In genomic region chrX:30910124-30910860, GRCh38 we compare ENCODE assay signal across 12 cellular contexts. TPM values are rescaled to one million over a fixed set of nuclear protein-coding genes. Genes with fewer than 3 reads are reported as not detected.
DNase-seq lines count a peak whose midpoint lies in the region; ATAC-seq and TF ChIP-seq lines count a peak whose summit lies in the region.
"Had no signal": no experiment of that assay in that cellular context is flagged by ENCODE, and none has a peak within 500 bp of the region (broad histone marks: within the 10 kb centered on the region; RNA-seq: fewer than 3 reads in every experiment).

No MANE protein-coding gene starts in this region.

- no peak for TF ChIP-seq CTCF in astrocyte of the cerebellum (IDR thresholded peaks at IDR 0.05; ENCODE audit: low read depth, low read length, missing control alignments)
- no peak for TF ChIP-seq CTCF in Calu3 (IDR thresholded peaks at IDR 0.05; ENCODE audit: unreplicated experiment)

- no peak overlapping the region for H3K4me3 ChIP-seq in astrocyte of the cerebellum (ENCODE audit: low read depth, low read length)
- H3K4me3 ChIP-seq: dorsolateral prefrontal cortex, hepatocyte had no signal

- H3K9me3 Mint-ChIP-seq in activated CD8-positive, alpha-beta memory T cell treated with anti-CD3 and anti-CD28 coated beads, Interleukin-2, amount 10 ng/mL, durations not matched to agents 7 days and 5 days (ENCODE audit: low read depth): no peaks in the 10 kb centered on the region
- H3K9me3 Mint-ChIP-seq in stimulated activated memory B cell treated with anti-CD40 and anti-IgM and Interleukin-4, amounts not matched to agents 10 μg/mL and 1 μg/mL and 100 μg/mL, for 72 hours: no peaks in the 10 kb centered on the region
- no peaks in the 10 kb centered on the region for H3K9me3 Mint-ChIP-seq in Calu3 (ENCODE audit: low read depth, unreplicated experiment)

- H3K4me3 Mint-ChIP-seq in activated CD8-positive, alpha-beta memory T cell treated with anti-CD3 and anti-CD28 coated beads, Interleukin-2, amount 10 ng/mL, durations not matched to agents 7 days and 5 days: no peak overlapping the region
- no peak overlapping the region for H3K4me3 Mint-ChIP-seq in stimulated activated memory B cell treated with anti-CD40 and anti-IgM and Interleukin-4, amounts not matched to agents 10 μg/mL and 1 μg/mL and 100 μg/mL, for 72 hours
- H3K4me3 Mint-ChIP-seq in Calu3 (ENCODE audit: low read depth, unreplicated experiment): no peak overlapping the region

- H3K36me3 Mint-ChIP-seq in activated CD8-positive, alpha-beta memory T cell treated with anti-CD3 and anti-CD28 coated beads, Interleukin-2, amount 10 ng/mL, durations not matched to agents 7 days and 5 days: no peaks in the 10 kb centered on the region
- H3K36me3 Mint-ChIP-seq in stimulated activated memory B cell treated with anti-CD40 and anti-IgM and Interleukin-4, amounts not matched to agents 10 μg/mL and 1 μg/mL and 100 μg/mL, for 72 hours: no peaks in the 10 kb centered on the region
- H3K36me3 Mint-ChIP-seq in Calu3 (ENCODE audit: insufficient read depth, unreplicated experiment): no peaks in the 10 kb centered on the region

- peak; percentile 74 for ATAC-seq in activated CD8-positive, alpha-beta memory T cell treated with anti-CD3 and anti-CD28 coated beads, Interleukin-2, amount 10 ng/mL, durations not matched to agents 7 days and 5 days
- ATAC-seq in stimulated activated memory B cell treated with anti-CD40 and anti-IgM and Interleukin-4, amounts not matched to agents 10 μg/mL and 1 μg/mL and 100 μg/mL, for 72 hours: peak; percentile 76

- CTCF ChIA-PET in activated CD8-positive, alpha-beta memory T cell treated with anti-CD3 and anti-CD28 coated beads, Interleukin-2, amount 10 ng/mL, durations not matched to agents 7 days and 5 days (lab: Charles Lee): interaction anchor here (1.4 to 1.5 kb wide), 2 partner anchors 11 to 46 kb away, joined by 3 to 4 read pairs; no protein-coding TSS in a partner anchor
- CTCF ChIA-PET in Calu3 (lab: Charles Lee): no interaction called here

- peak overlapping the region; percentile 75 for H3K27ac Mint-ChIP-seq in activated CD8-positive, alpha-beta memory T cell treated with anti-CD3 and anti-CD28 coated beads, Interleukin-2, amount 10 ng/mL, durations not matched to agents 7 days and 5 days
- peak overlapping the region; percentile 32 for H3K27ac Mint-ChIP-seq in stimulated activated memory B cell treated with anti-CD40 and anti-IgM and Interleukin-4, amounts not matched to agents 10 μg/mL and 1 μg/mL and 100 μg/mL, for 72 hours
- H3K27ac Mint-ChIP-seq in Calu3 (ENCODE audit: unreplicated experiment): no peak overlapping the region

- peak; percentile 61 for DNase-seq in activated CD8-positive, alpha-beta memory T cell treated with anti-CD3 and anti-CD28 coated beads, Interleukin-2, amount 10 ng/mL, durations not matched to agents 7 days and 5 days
- DNase-seq in activated CD8-positive, alpha-beta memory T cell treated with anti-CD3 and anti-CD28 coated beads, Interleukin-2, amount 50 U/mL, for 48 hours: no peak
- DNase-seq in NOMO-1 treated with DMSO at 0.1 percent for 48 hours (lab: John Stamatoyannopoulos, UW; ENCODE audit: unreplicated experiment) (peak; percentile 94), astrocyte of the cerebellum (ENCODE audit: low read depth) (peak; percentile 51), Calu3 (no peak), cerebellar cortex (ENCODE audit: low spot score) (no peak), SW480 (ENCODE audit: low spot score) (no peak)
- DNase-seq: dorsolateral prefrontal cortex, NCI-H2107, SHP77 treated with DMSO at 0.1 percent for 48 hours had no signal

- in situ Hi-C loops in astrocyte of the cerebellum (cut with HindIII; ENCODE audit: low sequenced_read_pairs): no loop called here

- BruUV-seq in Calu3 (replicated peaks; lab: Mats Ljungman, UMichigan): no TSS peak

- no peaks in the 10 kb centered on the region for H3K27me3 Mint-ChIP-seq in activated CD8-positive, alpha-beta memory T cell treated with anti-CD3 and anti-CD28 coated beads, Interleukin-2, amount 10 ng/mL, durations not matched to agents 7 days and 5 days
- no peaks in the 10 kb centered on the region for H3K27me3 Mint-ChIP-seq in stimulated activated memory B cell treated with anti-CD40 and anti-IgM and Interleukin-4, amounts not matched to agents 10 μg/mL and 1 μg/mL and 100 μg/mL, for 72 hours
- H3K27me3 Mint-ChIP-seq in Calu3 (ENCODE audit: unreplicated experiment): no peaks in the 10 kb centered on the region

- H3K4me1 Mint-ChIP-seq in activated CD8-positive, alpha-beta memory T cell treated with anti-CD3 and anti-CD28 coated beads, Interleukin-2, amount 10 ng/mL, durations not matched to agents 7 days and 5 days: peaks cover 11% of the 10 kb centered on the region
- peaks cover 7% of the 10 kb centered on the region for H3K4me1 Mint-ChIP-seq in stimulated activated memory B cell treated with anti-CD40 and anti-IgM and Interleukin-4, amounts not matched to agents 10 μg/mL and 1 μg/mL and 100 μg/mL, for 72 hours
- H3K4me1 Mint-ChIP-seq in Calu3 (ENCODE audit: low read depth, unreplicated experiment): no peaks in the 10 kb centered on the region

- intact Hi-C loops in Calu3 (cut with micrococcal nuclease; ENCODE audit: unreplicated experiment): no loop called here

RNA-seq across cellular contexts. Expression of gene TAB3, which starts 21.2 kb away (rescaled TPM):
- total RNA-seq in activated CD8-positive, alpha-beta memory T cell treated with anti-CD3 and anti-CD28 coated beads, Interleukin-2, amount 10 ng/mL, durations not matched to agents 7 days and 5 days: 10 to 100 TPM; 16.1 to 21.7 TPM
- total RNA-seq in Calu3 (2022): 30.9 and 32.9 TPM in 2 replicates

Comparison
In these comparisons a context has a peak if more than half of its experiments do, and no peak if none do; other contexts are left out.
1. DNase-seq: peak in activated CD8-positive, alpha-beta memory T cell treated with anti-CD3 and anti-CD28 coated beads, Interleukin-2, amount 10 ng/mL, durations not matched to agents 7 days and 5 days (single experiment), NOMO-1 treated with DMSO at 0.1 percent for 48 hours (single experiment) and astrocyte of the cerebellum (single experiment); none in activated CD8-positive, alpha-beta memory T cell treated with anti-CD3 and anti-CD28 coated beads, Interleukin-2, amount 50 U/mL, for 48 hours (single experiment), Calu3 (single experiment), cerebellar cortex (single experiment) and SW480 (single experiment).